Comparison of ENCODE assay signal across 1 cellular context in genomic region chr10:119872860-119873671, GRCh38.
TF ChIP-seq lines count a peak whose summit lies in the region.

No MANE protein-coding gene starts in this region.

TF ChIP-seq in HepG2, 621 proteins besides CTCF, POLR2A, EP300 and RAD21 (continued from another document and continues in another):
- TF ChIP-seq MYNN (CRISPR knock-in tag; IDR thresholded peaks at IDR 0.05; ENCODE audit: low read depth) (no peak), ZBTB4 (CRISPR knock-in tag; IDR thresholded peaks at IDR 0.05; ENCODE audit: borderline replicate concordance) (no peak), ZKSCAN8 (CRISPR knock-in tag; IDR thresholded peaks at IDR 0.05; ENCODE audit: borderline replicate concordance) (no peak), ZBTB20 (CRISPR knock-in tag; IDR thresholded peaks at IDR 0.05; ENCODE audit: borderline replicate concordance, low read depth) (no peak), FOXP4 (CRISPR knock-in tag; IDR thresholded peaks at IDR 0.05) (peak; percentile 22; the same call in 1 of the 2 replicates), ZSCAN21 (CRISPR knock-in tag; IDR thresholded peaks at IDR 0.05; ENCODE audit: borderline replicate concordance) (no peak), ATF1 (CRISPR knock-in tag; IDR thresholded peaks at IDR 0.05) (no peak), ZNF674 (CRISPR knock-in tag; IDR thresholded peaks at IDR 0.05; ENCODE audit: low read depth) (peak; percentile 63; the same call in 1 of the 2 replicates), HES4 (CRISPR knock-in tag; IDR thresholded peaks at IDR 0.05; ENCODE audit: borderline replicate concordance) (no peak), KAT2B (IDR thresholded peaks at IDR 0.05; ENCODE audit: borderline replicate concordance, low read depth, low read length) (no peak), TCF7 (IDR thresholded peaks at IDR 0.05; ENCODE audit: low read depth) (no peak), MATR3 (CRISPR knock-in tag; IDR thresholded peaks at IDR 0.05) (no peak), POGK (CRISPR knock-in tag; conservative IDR thresholded peaks at IDR 0.05) (peak; percentile 43; the same call in 1 of the 2 replicates), ZNF749 (CRISPR knock-in tag; IDR thresholded peaks at IDR 0.05; ENCODE audit: borderline replicate concordance) (0 out of 2 replicates have a peak, but pooled peaks have one; percentile 50), SIX4 (CRISPR knock-in tag; IDR thresholded peaks at IDR 0.05) (no peak), ZSCAN30 (CRISPR knock-in tag; IDR thresholded peaks at IDR 0.05) (no peak), ZNF333 (CRISPR knock-in tag; IDR thresholded peaks at IDR 0.05; ENCODE audit: borderline replicate concordance) (no peak), RFX1 (IDR thresholded peaks at IDR 0.05) (no peak), AFF4 (CRISPR knock-in tag; IDR thresholded peaks at IDR 0.05) (no peak), EHMT2 (IDR thresholded peaks at IDR 0.05; ENCODE audit: borderline replicate concordance, low read depth, low read length) (no peak), ZNF160 (CRISPR knock-in tag; IDR thresholded peaks at IDR 0.05) (no peak; the same call in 1 of the 2 replicates), ZNF317 (CRISPR knock-in tag; IDR thresholded peaks at IDR 0.05) (peak; percentile 61; the same call in 1 of the 2 replicates), POLR2AphosphoS5 (IDR thresholded peaks at IDR 0.05; ENCODE audit: low read depth, low read length) (peak; percentile 84), MED8 (CRISPR knock-in tag; IDR thresholded peaks at IDR 0.05; ENCODE audit: insufficient replicate concordance) (no peak), CENPT (CRISPR knock-in tag; IDR thresholded peaks at IDR 0.05; ENCODE audit: low read depth) (no peak), ZNF414 (CRISPR knock-in tag; IDR thresholded peaks at IDR 0.05) (no peak), TRIM24 (CRISPR knock-in tag; IDR thresholded peaks at IDR 0.05) (no peak), SMC3 (IDR thresholded peaks at IDR 0.05; ENCODE audit: low read length) (no peak), GABPA (IDR thresholded peaks at IDR 0.05; ENCODE audit: low read depth, low read length) (peak; percentile 28; the same call in 1 of the 2 replicates), GABPA (CRISPR knock-in tag; IDR thresholded peaks at IDR 0.05; ENCODE audit: low read depth) (no peak), SKIL (CRISPR knock-in tag; IDR thresholded peaks at IDR 0.05; ENCODE audit: borderline replicate concordance) (no peak), DR1 (CRISPR knock-in tag; IDR thresholded peaks at IDR 0.05) (peak; percentile 24; the same call in 1 of the 2 replicates), ZFP41 (CRISPR knock-in tag; IDR thresholded peaks at IDR 0.05; ENCODE audit: borderline replicate concordance) (no peak), SNAPC2 (CRISPR knock-in tag; IDR thresholded peaks at IDR 0.05) (no peak), ZBTB21 (CRISPR knock-in tag; IDR thresholded peaks at IDR 0.05) (no peak), ZMYM3 (CRISPR knock-in tag; IDR thresholded peaks at IDR 0.05) (no peak), ZNF570 (CRISPR knock-in tag; IDR thresholded peaks at IDR 0.05; ENCODE audit: borderline replicate concordance) (no peak), ZSCAN5A (CRISPR knock-in tag; IDR thresholded peaks at IDR 0.05; ENCODE audit: borderline replicate concordance) (no peak), PTBP1 (IDR thresholded peaks at IDR 0.05; ENCODE audit: low read depth, low read length, poor library complexity, severe bottlenecking) (no peak), NFIB (CRISPR knock-in tag; IDR thresholded peaks at IDR 0.05; ENCODE audit: borderline replicate concordance) (no peak), SIN3B (IDR thresholded peaks at IDR 0.05; ENCODE audit: low read length) (no peak), ATF7-NPFF (CRISPR knock-in tag; IDR thresholded peaks at IDR 0.05; ENCODE audit: low read depth) (peak; percentile 6), ZFYVE20 (CRISPR knock-in tag; IDR thresholded peaks at IDR 0.05; ENCODE audit: borderline replicate concordance, low read depth) (no peak), ELF4 (CRISPR knock-in tag; IDR thresholded peaks at IDR 0.05; ENCODE audit: borderline replicate concordance) (peak; percentile 60; the same call in 1 of the 2 replicates), THAP7 (CRISPR knock-in tag; IDR thresholded peaks at IDR 0.05) (no peak), ZNF549 (CRISPR knock-in tag; IDR thresholded peaks at IDR 0.05) (no peak), ZNF263 (CRISPR knock-in tag; IDR thresholded peaks at IDR 0.05) (no peak), NFE2 (CRISPR knock-in tag; IDR thresholded peaks at IDR 0.05) (no peak), POGZ (CRISPR knock-in tag; IDR thresholded peaks at IDR 0.05) (no peak), ZNF503 (CRISPR knock-in tag; IDR thresholded peaks at IDR 0.05) (no peak)
